ENCODE assay signal across 1 cellular context in the genomic region with DNA sequence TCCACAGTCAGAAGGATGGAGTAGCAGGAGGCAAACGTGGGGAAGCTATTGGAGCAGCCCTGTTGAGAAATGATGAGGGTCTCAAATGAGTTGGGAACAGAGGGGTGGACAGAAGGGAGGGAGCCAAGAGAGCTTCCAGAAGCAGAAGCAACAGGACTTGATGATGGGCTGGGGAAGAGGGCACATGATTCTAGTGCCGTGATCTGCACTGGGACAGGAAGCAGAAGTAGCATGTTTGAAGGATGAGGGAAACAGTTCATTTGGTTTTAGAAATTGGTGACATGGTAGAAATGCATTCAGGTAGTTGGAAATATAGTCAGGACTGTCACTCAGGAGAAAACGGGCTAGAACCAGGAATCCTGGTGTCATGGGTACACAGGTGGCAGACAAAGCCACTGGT.
TF ChIP-seq lines count a peak whose summit lies in the region.

No MANE protein-coding gene starts in this region.

TF ChIP-seq in liver, 16 proteins besides CTCF, POLR2A, EP300 and RAD21 (continued from another document):
- TF ChIP-seq SP1 (IDR thresholded peaks at IDR 0.05) (no peak), TAF1 (conservative IDR thresholded peaks at IDR 0.05) (no peak)
